Comparison of ENCODE assay signal across 8 cellular contexts in genomic region chrX:71365876-71366673, GRCh38. TPM values are rescaled to one million over a fixed set of nuclear protein-coding genes. Genes with fewer than 3 reads are reported as not detected.
DNase-seq lines count a peak whose midpoint lies in the region; ATAC-seq, FAIRE-seq and TF ChIP-seq lines count a peak whose summit lies in the region.

TAF1 (plus strand) TSS chrX:71366357; CDS start chrX:71366375, 18 bp downstream.

- H3K4me3 ChIP-seq in Loucy (ENCODE audit: low read length, poor library complexity, severe bottlenecking) (peak within 1 kb of the TSS; percentile 98), fibroblast of mammary gland (ENCODE audit: control insufficient read depth, low read depth, low read length) (peak within 1 kb of the TSS; percentile 76)

- H3K4me2 ChIP-seq in Loucy (ENCODE audit: low read depth, low read length, poor library complexity, severe bottlenecking): peak within 1 kb of the TSS; percentile 89

- H3K9me2 ChIP-seq in Loucy (replicated peaks; ENCODE audit: low read depth, low read length): no peaks in the 10 kb centered on the region

- peak within 1 kb of the TSS; percentile 95 to 100 (median 99) for H3K27ac Mint-ChIP-seq in naive thymus-derived CD8-positive, alpha-beta T cell

- FAIRE-seq in H54 (lab: Jason Lieb, UNC): peak; percentile 85

- peaks cover 10% of the 10 kb centered on the region for H3K4me1 ChIP-seq in Loucy (ENCODE audit: insufficient read depth, low read length, poor library complexity, severe bottlenecking)

- H3K36me3 Mint-ChIP-seq in naive thymus-derived CD8-positive, alpha-beta T cell: peaks cover 0 to 25% (median 2%) of the 10 kb centered on the region in 3 donors

- DNase-seq in EL (peak; percentile 96), H54 (ENCODE audit: insufficient read length, low spot score) (peak; percentile 86), fibroblast of mammary gland (ENCODE audit: low read depth) (peak; percentile 97)
- peak; percentile 81 for DNase-seq in activated T-helper 9 cell treated with anti-CD3 and anti-CD28 coated beads, Interleukin-2, amount 50 U/mL, for 16 hours (ENCODE audit: low read depth)
- peak; percentile 74 to 97 (median 90) for DNase-seq in naive thymus-derived CD8-positive, alpha-beta T cell
- peak; percentile 71 to 92 (median 91) for DNase-seq in stimulated activated naive CD4-positive, alpha-beta T cell (lab: John Stamatoyannopoulos, UW)

- POLR2A ChIA-PET in naive thymus-derived CD8-positive, alpha-beta T cell (lab: Charles Lee): interaction anchor here (0.5 to 3.9 kb wide), 26 partner anchors 11 to 1233 kb away, joined by 3 to 84 read pairs (median 4); partner anchors contain the start of genes IGBP1, IL2RG, MED12 and NONO

- H3K79me2 ChIP-seq in Loucy (ENCODE audit: insufficient read depth, low read length): peaks cover 49% of the 10 kb centered on the region

- no peaks in the 10 kb centered on the region for H3K9me3 Mint-ChIP-seq in naive thymus-derived CD8-positive, alpha-beta T cell

- TF ChIP-seq POLR2A in H54 (IDR thresholded peaks at IDR 0.05; ENCODE audit: low read depth, low read length): peak; percentile 63
- TF ChIP-seq POLR2A in Raji (IDR thresholded peaks at IDR 0.05; ENCODE audit: insufficient read depth, low read depth, low read length): peak; percentile 80

- peaks cover 22% of the 10 kb centered on the region for H4K20me1 ChIP-seq in Loucy (ENCODE audit: insufficient read depth, low read length, poor library complexity, severe bottlenecking)

- no peaks in the 10 kb centered on the region for H3F3A ChIP-seq in Loucy (ENCODE audit: low read depth)

- H3K4me1 Mint-ChIP-seq in naive thymus-derived CD8-positive, alpha-beta T cell: peaks cover 17 to 32% (median 26%) of the 10 kb centered on the region in 4 donors

- no peaks in the 10 kb centered on the region; the same call in 1 of the 2 replicates for H3K36me3 ChIP-seq in Loucy (ENCODE audit: insufficient read depth, low read length)

- H3K9ac ChIP-seq in Loucy (ENCODE audit: low read depth, low read length, poor library complexity, severe bottlenecking): peak within 1 kb of the TSS; percentile 100

- no peaks in the 10 kb centered on the region for H3K27me3 Mint-ChIP-seq in naive thymus-derived CD8-positive, alpha-beta T cell

- TF ChIP-seq CTCF in Loucy (conservative IDR thresholded peaks at IDR 0.05; ENCODE audit: low read length) (no peak), fibroblast of mammary gland (conservative IDR thresholded peaks at IDR 0.05; ENCODE audit: control insufficient read depth, insufficient read depth, low read depth, low read length) (no peak)

- H3K4me3 Mint-ChIP-seq in naive thymus-derived CD8-positive, alpha-beta T cell: peak within 1 kb of the TSS; percentile 90 to 99 (median 98)

- no peaks in the 10 kb centered on the region for H3K27me3 ChIP-seq in Loucy (ENCODE audit: insufficient read depth, low read length, poor library complexity, severe bottlenecking)

- no peak within 1 kb of the TSS for H2AFZ ChIP-seq in Loucy (ENCODE audit: low read length)

- H3K9me3 ChIP-seq in Loucy (ENCODE audit: insufficient read depth, low read depth, low read length): no peaks in the 10 kb centered on the region

- ATAC-seq in naive thymus-derived CD8-positive, alpha-beta T cell: peak; percentile 89 to 91

RNA-seq across cellular contexts. Expression of gene TAF1, which starts in this region (rescaled TPM):
- total RNA-seq in naive thymus-derived CD8-positive, alpha-beta T cell: 10 to 100 TPM; 82.0 to 84.7 TPM
- polyA plus RNA-seq in naive thymus-derived CD8-positive, alpha-beta T cell: 10 to 100 TPM in 1 of 3 donors, 1 to 10 TPM in 2; 4.3 to 10.2 (median 9.9) TPM

Comparison
In these comparisons a context has a peak if more than half of its experiments do, and no peak if none do; other contexts are left out.
1. Peak in every context shown above with its lines: DNase-seq, ATAC-seq and H3K4me3 ChIP-seq.